25 cellular contexts compared by ENCODE assay signal in the genomic region with DNA sequence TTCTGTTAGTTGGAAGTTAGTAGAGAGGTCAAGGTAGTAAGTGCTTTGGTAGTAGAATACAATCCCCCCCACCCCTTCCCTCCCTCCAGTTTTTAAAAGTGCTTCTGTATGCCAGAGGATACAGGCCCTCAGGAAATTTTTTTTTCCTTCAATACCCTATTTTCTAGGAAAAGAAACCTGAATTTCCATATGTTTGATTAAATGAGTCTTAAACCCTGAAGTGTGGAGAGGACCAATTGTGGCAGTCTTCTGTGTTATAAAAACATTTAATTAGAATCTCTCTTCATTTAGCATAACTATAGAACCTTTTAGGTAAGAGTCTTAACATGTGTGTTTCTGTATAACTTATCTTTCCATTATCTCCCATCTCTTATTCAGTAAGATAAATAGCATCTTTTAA. TPM values are rescaled to one million over a fixed set of nuclear protein-coding genes. Genes with fewer than 3 reads are reported as not detected.
A peak's percentile ranks its signal among the peaks of the same experiment; 100 is the strongest.
DNase-seq lines count a peak whose midpoint lies in the region; ATAC-seq and TF ChIP-seq lines count a peak whose summit lies in the region.
"Had no signal": no experiment of that assay in that cellular context is flagged by ENCODE, and none has a peak within 500 bp of the region (broad histone marks: within the 10 kb centered on the region; RNA-seq: fewer than 3 reads in every experiment).

No MANE protein-coding gene starts in this region.

- H4K20me1 ChIP-seq in GM23338 (replicated peaks; ENCODE audit: insufficient read depth) = peaks cover 12% of the 10 kb centered on the region; the same call in 1 of the 2 replicates

- H3K27ac ChIP-seq in GM23338 (ENCODE audit: low read depth) (0 out of 2 replicates have a peak overlapping the region, but pooled peaks have one; percentile 35), HUES6 (ENCODE audit: low read depth, low read length) (peak overlapping the region; percentile 59; the same call in 1 of the 2 replicates)
- H3K27ac ChIP-seq: RWPE1 had no signal

- H3K36me3 ChIP-seq in GM23338 (ENCODE audit: insufficient read depth) (peaks cover 16% of the 10 kb centered on the region; the same call in 1 of the 2 replicates), HUES6 (ENCODE audit: control insufficient read depth, insufficient read depth, low read length) (peaks cover 36% of the 10 kb centered on the region)

- H3K79me2 ChIP-seq in GM23338 (replicated peaks; ENCODE audit: insufficient read depth) = peaks cover 69% of the 10 kb centered on the region

- H3K4me1 Mint-ChIP-seq in GM23338 (peaks cover 47% of the 10 kb centered on the region), nephron progenitor cell (peaks cover 18% of the 10 kb centered on the region)

- H3K9me3 ChIP-seq in HUES6 (ENCODE audit: control insufficient read depth, insufficient read depth, low read depth, low read length) = no peaks in the 10 kb centered on the region
- H3K9me3 ChIP-seq: SK-N-SH had no signal

- H3K4me3 Mint-ChIP-seq in GM23338 = no peak overlapping the region
- no peak overlapping the region for H3K4me3 Mint-ChIP-seq in nephron progenitor cell
- H3K4me3 Mint-ChIP-seq: CD8-positive, alpha-beta memory T cell; HFFc6 had no signal

- H3K27me3 ChIP-seq in GM23338 (ENCODE audit: insufficient read depth) (no peaks in the 10 kb centered on the region), HUES6 (ENCODE audit: control insufficient read depth, insufficient read depth, low read length) (no peaks in the 10 kb centered on the region)

- ATAC-seq in GM23338 (no peak), HG03378 (IDR thresholded peaks at IDR 0.05; ENCODE audit: unreplicated experiment) (no peak)
- ATAC-seq: Panc1 had no signal

- no peak overlapping the region for H2AFZ ChIP-seq in GM23338

- H3K9ac ChIP-seq in HUES6 (ENCODE audit: low read length) = peak overlapping the region; percentile 50
- H3K9ac ChIP-seq: SK-N-SH had no signal

- H3K4me3 ChIP-seq in GM23338 = no peak overlapping the region
- no peak overlapping the region; the same call in 1 of the 2 replicates for H3K4me3 ChIP-seq in HUES6 (ENCODE audit: low read depth, low read length)

- TF ChIP-seq CTCF in GM23338 (conservative IDR thresholded peaks at IDR 0.05; ENCODE audit: low read depth in 2 of 2) = no peak
- TF ChIP-seq CTCF in nephron progenitor cell (IDR thresholded peaks at IDR 0.05) = no peak

- 0 out of 2 replicates have a peak overlapping the region, but pooled peaks have one; percentile 77 for H3K27ac Mint-ChIP-seq in GM23338
- H3K27ac Mint-ChIP-seq in nephron progenitor cell = peak overlapping the region; percentile 31
- H3K27ac Mint-ChIP-seq: HFFc6 had no signal

- H3K36me3 Mint-ChIP-seq in GM23338 (ENCODE audit: low read depth) = peaks cover 26% of the 10 kb centered on the region
- H3K36me3 Mint-ChIP-seq in nephron progenitor cell (ENCODE audit: low read depth) = peaks cover 41% of the 10 kb centered on the region

- H3F3A ChIP-seq in GM23338 (replicated peaks; ENCODE audit: low read depth) = no peaks in the 10 kb centered on the region

- H3K9me3 Mint-ChIP-seq in GM23338 = no peaks in the 10 kb centered on the region
- no peaks in the 10 kb centered on the region for H3K9me3 Mint-ChIP-seq in nephron progenitor cell
- H3K9me3 Mint-ChIP-seq: CD8-positive, alpha-beta memory T cell; HFFc6 had no signal

- no peak overlapping the region for H3K4me2 ChIP-seq in GM23338
- H3K4me2 ChIP-seq: SK-N-SH had no signal

- H3K4me1 ChIP-seq in GM23338 (ENCODE audit: insufficient read depth) (peaks cover 50% of the 10 kb centered on the region), HUES6 (ENCODE audit: control insufficient read depth, insufficient read depth, low read length) (peaks cover 47% of the 10 kb centered on the region)

- H3K9me2 ChIP-seq in GM23338 (ENCODE audit: insufficient read depth) = peaks cover 4% of the 10 kb centered on the region; the same call in 1 of the 2 replicates
- H3K9me2 ChIP-seq: SK-N-SH had no signal

- H3K27me3 Mint-ChIP-seq in GM23338 (ENCODE audit: insufficient read depth, low read depth, poor library complexity) (peaks cover 3% of the 10 kb centered on the region), nephron progenitor cell (ENCODE audit: low read depth, poor library complexity) (no peaks in the 10 kb centered on the region)
- H3K27me3 Mint-ChIP-seq: CD8-positive, alpha-beta memory T cell had no signal

- no peak for DNase-seq in GM23338 (ENCODE audit: low spot score)
- DNase-seq in nephron progenitor cell = no peak
- no peak for DNase-seq in DMS53 treated with DMSO at 0.1 percent for 48 hours (lab: John Stamatoyannopoulos, UW; ENCODE audit: unreplicated experiment)
- no peak for DNase-seq in NCI-H345 (lab: John Stamatoyannopoulos, UW)
- no peak for DNase-seq in stimulated activated naive CD4-positive, alpha-beta T cell (lab: John Stamatoyannopoulos, UW)
- DNase-seq: C1 segment of cervical spinal cord; CD8-positive, alpha-beta memory T cell; DMS153; H7; HFFc6; Karpas-422; NCI-H1092; NCI-H1417 treated with DMSO at 0.1 percent for 48 hours; NCI-H1694 treated with DMSO at 0.1 percent for 48 hours; NCI-H2081; NCI-H2227 treated with DMSO at 0.1 percent for 48 hours; NCI-H510A; NCI-H69; SHP77 treated with DMSO at 0.1 percent for 48 hours; SK-N-SH; SW 1271 had no signal

TF ChIP-seq in GM23338, 12 proteins besides CTCF, POLR2A, EP300 and RAD21 (continues in another document):
- TF ChIP-seq EZH2phosphoT487 (IDR thresholded peaks at IDR 0.05; ENCODE audit: unreplicated experiment) (no peak), CREB1 (CRISPR knock-in tag; IDR thresholded peaks at IDR 0.05; ENCODE audit: low read depth) (no peak), JUNB (IDR thresholded peaks at IDR 0.05; ENCODE audit: unreplicated experiment) (no peak)
- TF ChIP-seq, protein P1, sequence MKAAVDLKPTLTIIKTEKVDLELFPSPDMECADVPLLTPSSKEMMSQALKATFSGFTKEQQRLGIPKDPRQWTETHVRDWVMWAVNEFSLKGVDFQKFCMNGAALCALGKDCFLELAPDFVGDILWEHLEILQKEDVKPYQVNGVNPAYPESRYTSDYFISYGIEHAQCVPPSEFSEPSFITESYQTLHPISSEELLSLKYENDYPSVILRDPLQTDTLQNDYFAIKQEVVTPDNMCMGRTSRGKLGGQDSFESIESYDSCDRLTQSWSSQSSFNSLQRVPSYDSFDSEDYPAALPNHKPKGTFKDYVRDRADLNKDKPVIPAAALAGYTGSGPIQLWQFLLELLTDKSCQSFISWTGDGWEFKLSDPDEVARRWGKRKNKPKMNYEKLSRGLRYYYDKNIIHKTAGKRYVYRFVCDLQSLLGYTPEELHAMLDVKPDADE (IDR thresholded peaks at IDR 0.05) = no peak
- TF ChIP-seq, protein P2, sequence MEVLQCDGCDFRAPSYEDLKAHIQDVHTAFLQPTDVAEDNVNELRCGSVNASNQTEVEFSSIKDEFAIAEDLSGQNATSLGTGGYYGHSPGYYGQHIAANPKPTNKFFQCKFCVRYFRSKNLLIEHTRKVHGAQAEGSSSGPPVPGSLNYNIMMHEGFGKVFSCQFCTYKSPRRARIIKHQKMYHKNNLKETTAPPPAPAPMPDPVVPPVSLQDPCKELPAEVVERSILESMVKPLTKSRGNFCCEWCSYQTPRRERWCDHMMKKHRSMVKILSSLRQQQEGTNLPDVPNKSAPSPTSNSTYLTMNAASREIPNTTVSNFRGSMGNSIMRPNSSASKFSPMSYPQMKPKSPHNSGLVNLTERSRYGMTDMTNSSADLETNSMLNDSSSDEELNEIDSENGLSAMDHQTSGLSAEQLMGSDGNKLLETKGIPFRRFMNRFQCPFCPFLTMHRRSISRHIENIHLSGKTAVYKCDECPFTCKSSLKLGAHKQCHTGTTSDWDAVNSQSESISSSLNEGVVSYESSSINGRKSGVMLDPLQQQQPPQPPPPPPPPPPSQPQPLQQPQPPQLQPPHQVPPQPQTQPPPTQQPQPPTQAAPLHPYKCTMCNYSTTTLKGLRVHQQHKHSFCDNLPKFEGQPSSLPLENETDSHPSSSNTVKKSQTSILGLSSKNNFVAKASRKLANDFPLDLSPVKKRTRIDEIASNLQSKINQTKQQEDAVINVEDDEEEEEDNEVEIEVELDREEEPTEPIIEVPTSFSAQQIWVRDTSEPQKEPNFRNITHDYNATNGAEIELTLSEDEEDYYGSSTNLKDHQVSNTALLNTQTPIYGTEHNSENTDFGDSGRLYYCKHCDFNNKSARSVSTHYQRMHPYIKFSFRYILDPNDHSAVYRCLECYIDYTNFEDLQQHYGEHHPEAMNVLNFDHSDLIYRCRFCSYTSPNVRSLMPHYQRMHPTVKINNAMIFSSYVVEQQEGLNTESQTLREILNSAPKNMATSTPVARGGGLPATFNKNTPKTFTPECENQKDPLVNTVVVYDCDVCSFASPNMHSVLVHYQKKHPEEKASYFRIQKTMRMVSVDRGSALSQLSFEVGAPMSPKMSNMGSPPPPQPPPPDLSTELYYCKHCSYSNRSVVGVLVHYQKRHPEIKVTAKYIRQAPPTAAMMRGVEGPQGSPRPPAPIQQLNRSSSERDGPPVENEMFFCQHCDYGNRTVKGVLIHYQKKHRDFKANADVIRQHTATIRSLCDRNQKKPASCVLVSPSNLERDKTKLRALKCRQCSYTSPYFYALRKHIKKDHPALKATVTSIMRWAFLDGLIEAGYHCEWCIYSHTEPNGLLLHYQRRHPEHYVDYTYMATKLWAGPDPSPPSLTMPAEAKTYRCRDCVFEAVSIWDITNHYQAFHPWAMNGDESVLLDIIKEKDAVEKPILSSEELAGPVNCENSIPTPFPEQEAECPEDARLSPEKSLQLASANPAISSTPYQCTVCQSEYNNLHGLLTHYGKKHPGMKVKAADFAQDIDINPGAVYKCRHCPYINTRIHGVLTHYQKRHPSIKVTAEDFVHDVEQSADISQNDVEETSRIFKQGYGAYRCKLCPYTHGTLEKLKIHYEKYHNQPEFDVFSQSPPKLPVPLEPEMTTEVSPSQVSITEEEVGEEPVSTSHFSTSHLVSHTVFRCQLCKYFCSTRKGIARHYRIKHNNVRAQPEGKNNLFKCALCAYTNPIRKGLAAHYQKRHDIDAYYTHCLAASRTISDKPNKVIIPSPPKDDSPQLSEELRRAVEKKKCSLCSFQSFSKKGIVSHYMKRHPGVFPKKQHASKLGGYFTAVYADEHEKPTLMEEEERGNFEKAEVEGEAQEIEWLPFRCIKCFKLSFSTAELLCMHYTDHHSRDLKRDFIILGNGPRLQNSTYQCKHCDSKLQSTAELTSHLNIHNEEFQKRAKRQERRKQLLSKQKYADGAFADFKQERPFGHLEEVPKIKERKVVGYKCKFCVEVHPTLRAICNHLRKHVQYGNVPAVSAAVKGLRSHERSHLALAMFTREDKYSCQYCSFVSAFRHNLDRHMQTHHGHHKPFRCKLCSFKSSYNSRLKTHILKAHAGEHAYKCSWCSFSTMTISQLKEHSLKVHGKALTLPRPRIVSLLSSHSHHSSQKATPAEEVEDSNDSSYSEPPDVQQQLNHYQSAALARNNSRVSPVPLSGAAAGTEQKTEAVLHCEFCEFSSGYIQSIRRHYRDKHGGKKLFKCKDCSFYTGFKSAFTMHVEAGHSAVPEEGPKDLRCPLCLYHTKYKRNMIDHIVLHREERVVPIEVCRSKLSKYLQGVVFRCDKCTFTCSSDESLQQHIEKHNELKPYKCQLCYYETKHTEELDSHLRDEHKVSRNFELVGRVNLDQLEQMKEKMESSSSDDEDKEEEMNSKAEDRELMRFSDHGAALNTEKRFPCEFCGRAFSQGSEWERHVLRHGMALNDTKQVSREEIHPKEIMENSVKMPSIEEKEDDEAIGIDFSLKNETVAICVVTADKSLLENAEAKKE (CRISPR knock-in tag; IDR thresholded peaks at IDR 0.05) = no peak

RNA-seq across cellular contexts. Expression of gene ZNF292, which starts 59.5 kb away (rescaled TPM):
- total RNA-seq in GM23338 (2014; rRNA removed; shearing (Covaris generic)) = 39.8 and 45.7 TPM in 2 replicates
- polyA plus RNA-seq in GM23338 (2016; fragmentation: Nextera tagmentation; extraction: Ambion mirVana) = 47.9 and 67.9 TPM in 2 replicates
